8 cellular contexts compared by ENCODE assay signal in genomic region chr15:34987982-34988873, GRCh38. TPM values are rescaled to one million over a fixed set of nuclear protein-coding genes. Genes with fewer than 3 reads are reported as not detected.
DNase-seq lines count a peak whose midpoint lies in the region; ATAC-seq, FAIRE-seq and TF ChIP-seq lines count a peak whose summit lies in the region.

A gene with protein sequence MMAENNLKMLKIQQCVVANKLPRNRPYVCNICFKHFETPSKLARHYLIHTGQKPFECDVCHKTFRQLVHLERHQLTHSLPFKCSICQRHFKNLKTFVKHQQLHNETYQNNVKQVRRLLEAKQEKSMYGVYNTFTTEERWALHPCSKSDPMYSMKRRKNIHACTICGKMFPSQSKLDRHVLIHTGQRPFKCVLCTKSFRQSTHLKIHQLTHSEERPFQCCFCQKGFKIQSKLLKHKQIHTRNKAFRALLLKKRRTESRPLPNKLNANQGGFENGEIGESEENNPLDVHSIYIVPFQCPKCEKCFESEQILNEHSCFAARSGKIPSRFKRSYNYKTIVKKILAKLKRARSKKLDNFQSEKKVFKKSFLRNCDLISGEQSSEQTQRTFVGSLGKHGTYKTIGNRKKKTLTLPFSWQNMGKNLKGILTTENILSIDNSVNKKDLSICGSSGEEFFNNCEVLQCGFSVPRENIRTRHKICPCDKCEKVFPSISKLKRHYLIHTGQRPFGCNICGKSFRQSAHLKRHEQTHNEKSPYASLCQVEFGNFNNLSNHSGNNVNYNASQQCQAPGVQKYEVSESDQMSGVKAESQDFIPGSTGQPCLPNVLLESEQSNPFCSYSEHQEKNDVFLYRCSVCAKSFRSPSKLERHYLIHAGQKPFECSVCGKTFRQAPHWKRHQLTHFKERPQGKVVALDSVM (minus strand): TSS chr15:34988287. CDS start chr15:34983434, 4,853 bp downstream.

- H3K36me3 ChIP-seq in prostate gland, result no peaks in the 10 kb centered on the region

- peak within 1 kb of the TSS; percentile 81 to 88 for H3K4me3 ChIP-seq in prostate gland

- ATAC-seq in HG02678 (IDR thresholded peaks at IDR 0.05; ENCODE audit: unreplicated experiment), result peak; percentile 82
- peak; percentile 93 to 94 for ATAC-seq in left cardiac atrium

- peak; percentile 96 for FAIRE-seq in GM12891 (lab: Jason Lieb, UNC)

- TF ChIP-seq POLR2A in GM12891 (IDR thresholded peaks at IDR 0.05; ENCODE audit: low read depth, low read length), result peak; percentile 91
- TF ChIP-seq POLR2A in prostate gland (IDR thresholded peaks at IDR 0.05), result peak; percentile 64

- whole genome bisulfite sequencing in prostate gland, result 0% methylated on average over 56 of the region's 63 CpGs

- peak; percentile 64 for DNase-seq in GM12891 (ENCODE audit: insufficient read length, low spot score)
- peak; percentile 36 for DNase-seq in NCI-H128 (lab: John Stamatoyannopoulos, UW; ENCODE audit: unreplicated experiment)
- DNase-seq in amniotic epithelial cell (ENCODE audit: low read depth), result peak; percentile 68
- peak; percentile 78 for DNase-seq in left cardiac atrium
- peak; percentile 60 for DNase-seq in prostate gland (ENCODE audit: low spot score)
- DNase-seq in ureter (ENCODE audit: low spot score), result peak; percentile 87

- peaks cover 4% of the 10 kb centered on the region for H3K4me1 ChIP-seq in prostate gland (replicated peaks)

- peak in 2 of 4 experiments; percentile 37 to 44 for TF ChIP-seq CTCF in prostate gland (IDR thresholded peaks at IDR 0.05)

- no peaks in the 10 kb centered on the region for H3K9me3 ChIP-seq in prostate gland

- peak within 1 kb of the TSS; percentile 96 to 97 for H3K27ac ChIP-seq in prostate gland

- intact Hi-C loops in T-helper 1 cell treated with Interleukin-12 subunit alpha and Interleukin-12 subunit beta and Interleukin-4 antibody, amounts not matched to agents 30 ng/mL and 1 ng/mL, for 36 hours (cut with micrococcal nuclease), result loop anchor here (1.0 to 5.0 kb wide), 10 partner anchors 19 to 1591 kb away; partner anchors contain the start of genes AQR, AVEN, CDIN1 and GOLGA8B
- intact Hi-C loops in left cardiac atrium (cut with DNase I), result no loop called here
- intact Hi-C loops in prostate gland (cut with DNase I), result loop anchor here (1.0 kb wide), 1 partner anchor 19 kb away; the partner anchor contains the start of gene AQR

- H3K27me3 ChIP-seq in prostate gland (replicated peaks; ENCODE audit: insufficient read depth), result no peaks in the 10 kb centered on the region

TF ChIP-seq in GM12891, 5 proteins besides CTCF, POLR2A, EP300 and RAD21:
- peak; percentile 84 for TF ChIP-seq SPI1 (IDR thresholded peaks at IDR 0.05; ENCODE audit: low read depth, low read length)
- peak; percentile 89 for TF ChIP-seq POLR2AphosphoS5 (IDR thresholded peaks at IDR 0.05; ENCODE audit: low read depth, low read length)
- TF ChIP-seq PAX5 (IDR thresholded peaks at IDR 0.05; ENCODE audit: insufficient read depth, low read length, severe bottlenecking), result no peak
- TF ChIP-seq POU2F2 (IDR thresholded peaks at IDR 0.05; ENCODE audit: low read depth, low read length), result peak; percentile 68
- TF ChIP-seq TAF1 (IDR thresholded peaks at IDR 0.05; ENCODE audit: low read depth, low read length), result peak; percentile 96

RNA-seq across cellular contexts. Expression of the gene that starts here (rescaled TPM):
- polyA plus RNA-seq in GM12891 (2012; ENCODE audit: low read depth, missing spikeins), result 7.4 TPM
- total RNA-seq in T-helper 1 cell treated with Interleukin-12 subunit alpha and Interleukin-12 subunit beta and Interleukin-4 antibody, amounts not matched to agents 30 ng/mL and 1 ng/mL, for 36 hours, result 38.5 and 42.2 TPM in 2 replicates
- total RNA-seq in left cardiac atrium (10 to 100 TPM; 33.7 to 35.8 TPM), prostate gland (10 to 100 TPM; 29.6 to 32.0 TPM), ureter (47.8 TPM)

Comparison
In these comparisons a context has a peak if more than half of its experiments do, and no peak if none do; other contexts are left out.
1. Peak in every context shown above with its lines: DNase-seq, ATAC-seq, H3K4me3 ChIP-seq and H3K27ac ChIP-seq.
2. DNase-seq: peak in every context shown above with its lines; median percentile 87 in ureter; 78 in left cardiac atrium; 68 in amniotic epithelial cell; 64 in GM12891; 60 in prostate gland; 36 in NCI-H128.
3. intact Hi-C loops: an anchor here in T-helper 1 cell treated with Interleukin-12 subunit alpha and Interleukin-12 subunit beta and Interleukin-4 antibody, amounts not matched to agents 30 ng/mL and 1 ng/mL, for 36 hours (1.0 to 5.0 kb wide) and prostate gland (1.0 kb wide); none called in left cardiac atrium.